Comparison of ENCODE assay signal across 1 cellular context in the genomic region with DNA sequence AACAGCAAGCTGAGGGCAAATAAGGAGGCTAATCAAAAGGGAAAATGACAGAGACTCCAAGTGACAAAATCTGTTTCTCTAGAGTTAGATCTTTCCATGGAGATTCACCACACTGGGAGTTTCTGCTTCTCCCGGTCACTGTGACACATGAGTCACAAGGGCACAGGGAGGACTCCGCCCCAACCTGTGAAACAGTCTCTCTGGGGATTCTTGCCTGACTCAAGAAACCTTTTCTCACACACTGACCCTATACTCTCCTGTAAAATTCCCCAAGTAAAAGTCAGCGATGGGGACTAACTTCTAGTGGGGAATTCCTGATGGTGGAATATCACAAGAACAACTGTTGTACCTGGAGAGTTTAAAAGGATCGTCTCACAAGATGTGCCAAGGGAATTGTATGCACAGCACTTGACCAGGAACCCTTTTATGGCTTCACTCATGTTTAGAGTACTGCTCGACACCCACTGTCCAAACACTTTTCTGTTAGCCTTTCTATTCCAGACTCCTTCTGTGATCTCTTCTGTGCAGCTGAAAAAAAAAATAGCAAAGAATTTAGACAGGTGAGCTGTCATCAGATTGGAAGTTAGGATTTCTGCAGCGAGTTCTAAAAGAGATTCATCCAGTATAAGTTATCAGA.
TF ChIP-seq lines count a peak whose summit lies in the region.

No MANE protein-coding gene starts in this region.

TF ChIP-seq in GM12878, 131 proteins besides CTCF, POLR2A, EP300 and RAD21 (continued from another document):
- no peak for TF ChIP-seq ZBTB4 (CRISPR knock-in tag; IDR thresholded peaks at IDR 0.05)
- peak; percentile 41 for TF ChIP-seq RELA (IDR thresholded peaks at IDR 0.05; ENCODE audit: borderline replicate concordance, partially characterized antibody)
- peak; percentile 20; the same call in 1 of the 2 replicates for TF ChIP-seq DPF2 (IDR thresholded peaks at IDR 0.05)
- TF ChIP-seq TCF3 (IDR thresholded peaks at IDR 0.05; ENCODE audit: borderline replicate concordance, insufficient read depth, low read depth, low read length): no peak
- TF ChIP-seq, protein P1, sequence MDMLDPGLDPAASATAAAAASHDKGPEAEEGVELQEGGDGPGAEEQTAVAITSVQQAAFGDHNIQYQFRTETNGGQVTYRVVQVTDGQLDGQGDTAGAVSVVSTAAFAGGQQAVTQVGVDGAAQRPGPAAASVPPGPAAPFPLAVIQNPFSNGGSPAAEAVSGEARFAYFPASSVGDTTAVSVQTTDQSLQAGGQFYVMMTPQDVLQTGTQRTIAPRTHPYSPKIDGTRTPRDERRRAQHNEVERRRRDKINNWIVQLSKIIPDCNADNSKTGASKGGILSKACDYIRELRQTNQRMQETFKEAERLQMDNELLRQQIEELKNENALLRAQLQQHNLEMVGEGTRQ (IDR thresholded peaks at IDR 0.05; ENCODE audit: borderline replicate concordance, low read depth, low read length): no peak; the same call in 1 of the 2 replicates
- TF ChIP-seq YY1 (IDR thresholded peaks at IDR 0.05; ENCODE audit: low read depth, low read length): no peak
- no peak for TF ChIP-seq NRF1 (conservative IDR thresholded peaks at IDR 0.05; ENCODE audit: low read depth, low read length)
- TF ChIP-seq NFIC (IDR thresholded peaks at IDR 0.05; ENCODE audit: low read depth, low read length): 0 out of 2 replicates have a peak, but pooled peaks have one; percentile 10
- TF ChIP-seq, protein P2, sequence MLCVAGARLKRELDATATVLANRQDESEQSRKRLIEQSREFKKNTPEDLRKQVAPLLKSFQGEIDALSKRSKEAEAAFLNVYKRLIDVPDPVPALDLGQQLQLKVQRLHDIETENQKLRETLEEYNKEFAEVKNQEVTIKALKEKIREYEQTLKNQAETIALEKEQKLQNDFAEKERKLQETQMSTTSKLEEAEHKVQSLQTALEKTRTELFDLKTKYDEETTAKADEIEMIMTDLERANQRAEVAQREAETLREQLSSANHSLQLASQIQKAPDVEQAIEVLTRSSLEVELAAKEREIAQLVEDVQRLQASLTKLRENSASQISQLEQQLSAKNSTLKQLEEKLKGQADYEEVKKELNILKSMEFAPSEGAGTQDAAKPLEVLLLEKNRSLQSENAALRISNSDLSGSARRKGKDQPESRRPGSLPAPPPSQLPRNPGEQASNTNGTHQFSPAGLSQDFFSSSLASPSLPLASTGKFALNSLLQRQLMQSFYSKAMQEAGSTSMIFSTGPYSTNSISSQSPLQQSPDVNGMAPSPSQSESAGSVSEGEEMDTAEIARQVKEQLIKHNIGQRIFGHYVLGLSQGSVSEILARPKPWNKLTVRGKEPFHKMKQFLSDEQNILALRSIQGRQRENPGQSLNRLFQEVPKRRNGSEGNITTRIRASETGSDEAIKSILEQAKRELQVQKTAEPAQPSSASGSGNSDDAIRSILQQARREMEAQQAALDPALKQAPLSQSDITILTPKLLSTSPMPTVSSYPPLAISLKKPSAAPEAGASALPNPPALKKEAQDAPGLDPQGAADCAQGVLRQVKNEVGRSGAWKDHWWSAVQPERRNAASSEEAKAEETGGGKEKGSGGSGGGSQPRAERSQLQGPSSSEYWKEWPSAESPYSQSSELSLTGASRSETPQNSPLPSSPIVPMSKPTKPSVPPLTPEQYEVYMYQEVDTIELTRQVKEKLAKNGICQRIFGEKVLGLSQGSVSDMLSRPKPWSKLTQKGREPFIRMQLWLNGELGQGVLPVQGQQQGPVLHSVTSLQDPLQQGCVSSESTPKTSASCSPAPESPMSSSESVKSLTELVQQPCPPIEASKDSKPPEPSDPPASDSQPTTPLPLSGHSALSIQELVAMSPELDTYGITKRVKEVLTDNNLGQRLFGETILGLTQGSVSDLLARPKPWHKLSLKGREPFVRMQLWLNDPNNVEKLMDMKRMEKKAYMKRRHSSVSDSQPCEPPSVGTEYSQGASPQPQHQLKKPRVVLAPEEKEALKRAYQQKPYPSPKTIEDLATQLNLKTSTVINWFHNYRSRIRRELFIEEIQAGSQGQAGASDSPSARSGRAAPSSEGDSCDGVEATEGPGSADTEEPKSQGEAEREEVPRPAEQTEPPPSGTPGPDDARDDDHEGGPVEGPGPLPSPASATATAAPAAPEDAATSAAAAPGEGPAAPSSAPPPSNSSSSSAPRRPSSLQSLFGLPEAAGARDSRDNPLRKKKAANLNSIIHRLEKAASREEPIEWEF (IDR thresholded peaks at IDR 0.05; ENCODE audit: insufficient replicate concordance, low read depth, low read length): peak; percentile 63
- TF ChIP-seq PAX5 (IDR thresholded peaks at IDR 0.05; ENCODE audit: borderline replicate concordance, low read depth, low read length): no peak
- TF ChIP-seq JUNB (IDR thresholded peaks at IDR 0.05): no peak
- no peak for TF ChIP-seq ZBTB40 (IDR thresholded peaks at IDR 0.05; ENCODE audit: borderline replicate concordance)
- no peak for TF ChIP-seq KAT2A (conservative IDR thresholded peaks at IDR 0.05; ENCODE audit: control insufficient read depth, low read depth, low read length)
